In genomic region chr18:9915291-9916066, GRCh38 we compare ENCODE assay signal across 8 cellular contexts. TPM values are rescaled to one million over a fixed set of nuclear protein-coding genes. Genes with fewer than 3 reads are reported as not detected.
DNase-seq lines count a peak whose midpoint lies in the region; ATAC-seq and TF ChIP-seq lines count a peak whose summit lies in the region.

No MANE protein-coding gene starts in this region.

- H4K20me1 ChIP-seq in OCI-LY3 (ENCODE audit: insufficient read depth, low read length) (peaks cover 56% of the 10 kb centered on the region), neural progenitor cell (ENCODE audit: low read depth) (peaks cover 59% of the 10 kb centered on the region)

- no peak for TF ChIP-seq CTCF in CD4-positive, alpha-beta T cell (IDR thresholded peaks at IDR 0.05)
- TF ChIP-seq CTCF in OCI-LY3 (IDR thresholded peaks at IDR 0.05; ENCODE audit: low read depth, low read length), result no peak
- TF ChIP-seq CTCF in neural progenitor cell (IDR thresholded peaks at IDR 0.05), result no peak

- H3K9me3 ChIP-seq in CD4-positive, alpha-beta T cell (ENCODE audit: control insufficient read depth, low read length), result no peaks in the 10 kb centered on the region
- H3K9me3 ChIP-seq in OCI-LY3 (ENCODE audit: insufficient read depth, low read length) (no peaks in the 10 kb centered on the region), endocrine pancreas (ENCODE audit: control insufficient read depth, low read length) (no peaks in the 10 kb centered on the region), neural progenitor cell (ENCODE audit: low read depth) (no peaks in the 10 kb centered on the region)

- H3K27me3 ChIP-seq in CD4-positive, alpha-beta T cell (ENCODE audit: control insufficient read depth, insufficient read depth, low read length), result no peaks in the 10 kb centered on the region
- no peaks in the 10 kb centered on the region for H3K27me3 ChIP-seq in OCI-LY3 (ENCODE audit: low read depth, low read length)
- no peaks in the 10 kb centered on the region for H3K27me3 ChIP-seq in endocrine pancreas (ENCODE audit: control insufficient read depth, insufficient read depth, low read length)
- no peaks in the 10 kb centered on the region for H3K27me3 ChIP-seq in neural progenitor cell

- peak overlapping the region; percentile 95 for H3K4me3 Mint-ChIP-seq in CD4-positive, alpha-beta T cell
- H3K4me3 Mint-ChIP-seq in neural progenitor cell, result peak overlapping the region; percentile 94

- H3K27ac ChIP-seq in CD4-positive, alpha-beta T cell (ENCODE audit: low read depth, low read length), result peak overlapping the region; percentile 94
- H3K27ac ChIP-seq in OCI-LY3 (ENCODE audit: low read length), result no peak overlapping the region
- H3K27ac ChIP-seq in neural progenitor cell, result no peak overlapping the region

- CTCF ChIA-PET in CD4-positive, alpha-beta T cell (lab: Charles Lee), result interaction anchor here (1.0 to 1.9 kb wide), 2 partner anchors 11 to 1306 kb away, joined by 3 to 8 read pairs; partner anchors contain the start of gene RAB12
- CTCF ChIA-PET in HEK293T (lab: Yijun Ruan, JAX), result interaction anchor here (0.6 to 1.0 kb wide), 2 partner anchors 29 to 144 kb away, joined by 3 read pairs; partner anchors contain the start of gene TXNDC2

- intact Hi-C loops in CD4-positive, alpha-beta T cell (cut with DNase I, micrococcal nuclease), result loop anchor here (2.0 to 10.0 kb wide), 6 partner anchors 17 to 1301 kb away; partner anchors contain the start of genes NDUFV2 (in 2 of the 2) and PPP4R1 (in 1 of the 2)

- H3K27ac Mint-ChIP-seq in CD4-positive, alpha-beta T cell, result peak overlapping the region; percentile 98
- H3K27ac Mint-ChIP-seq in neural progenitor cell, result peak overlapping the region; percentile 48

- peak overlapping the region; percentile 96 for H3K4me3 ChIP-seq in OCI-LY3 (ENCODE audit: low read length)
- H3K4me3 ChIP-seq in endocrine pancreas (ENCODE audit: control insufficient read depth, insufficient read depth, low read length), result peak overlapping the region; percentile 100
- H3K4me3 ChIP-seq in neural progenitor cell, result peak overlapping the region; percentile 73

- DNase-seq in CD4-positive, alpha-beta T cell, result no peak
- no peak for DNase-seq in neural progenitor cell (ENCODE audit: low spot score)
- no peak for DNase-seq in CD1c-positive myeloid dendritic cell (ENCODE audit: extremely low spot score)
- no peak for DNase-seq in iPS-NIHi11 (ENCODE audit: low spot score)
- no peak for DNase-seq in HEK293T (ENCODE audit: extremely low spot score)

- H3K79me2 ChIP-seq in OCI-LY3 (ENCODE audit: low read length) (peaks cover 65% of the 10 kb centered on the region), neural progenitor cell (ENCODE audit: low read depth) (peaks cover 63% of the 10 kb centered on the region)

- H3F3A ChIP-seq in neural progenitor cell (ENCODE audit: low read depth), result no peaks in the 10 kb centered on the region

- POLR2A ChIA-PET in CD4-positive, alpha-beta T cell (lab: Charles Lee), result interaction anchor here (0.8 to 2.7 kb wide), 8 partner anchors 8 to 1307 kb away, joined by 3 to 23 read pairs (median 6); partner anchors contain the start of genes ANKRD12, NAPG and RAB12
- POLR2A ChIA-PET in HEK293T (lab: Yijun Ruan, JAX), result interaction anchor here (0.6 to 1.4 kb wide), 2 partner anchors 10 to 45 kb away, joined by 3 read pairs; no protein-coding TSS in a partner anchor

- H2AFZ ChIP-seq in OCI-LY3 (ENCODE audit: low read depth, low read length), result no peak overlapping the region
- no peak overlapping the region for H2AFZ ChIP-seq in neural progenitor cell (replicated peaks)

- H3K4me1 ChIP-seq in OCI-LY3 (ENCODE audit: low read length), result peaks cover 32% of the 10 kb centered on the region
- H3K4me1 ChIP-seq in endocrine pancreas (ENCODE audit: control insufficient read depth, insufficient read depth, low read length), result peaks cover 22% of the 10 kb centered on the region
- H3K4me1 ChIP-seq in neural progenitor cell, result peaks cover 21% of the 10 kb centered on the region

- no peaks in the 10 kb centered on the region for H3K36me3 ChIP-seq in OCI-LY3 (replicated peaks; ENCODE audit: low read depth, low read length)
- no peaks in the 10 kb centered on the region for H3K36me3 ChIP-seq in endocrine pancreas (ENCODE audit: control insufficient read depth, insufficient read depth, low read length)
- no peaks in the 10 kb centered on the region for H3K36me3 ChIP-seq in neural progenitor cell

- H3K4me1 Mint-ChIP-seq in CD4-positive, alpha-beta T cell (ENCODE audit: low read depth), result peaks cover 31% of the 10 kb centered on the region
- H3K4me1 Mint-ChIP-seq in neural progenitor cell, result peaks cover 21% of the 10 kb centered on the region

- H3K27me3 Mint-ChIP-seq in CD4-positive, alpha-beta T cell, result no peaks in the 10 kb centered on the region
- H3K27me3 Mint-ChIP-seq in neural progenitor cell (ENCODE audit: insufficient read depth, low read depth), result no peaks in the 10 kb centered on the region

- H3K36me3 Mint-ChIP-seq in CD4-positive, alpha-beta T cell (ENCODE audit: low read depth), result peaks cover 6% of the 10 kb centered on the region
- peaks cover 2% of the 10 kb centered on the region for H3K36me3 Mint-ChIP-seq in neural progenitor cell

- ATAC-seq in CD4-positive, alpha-beta T cell (ENCODE audit: poor library complexity), result no peak
- no peak for ATAC-seq in GM18907 (IDR thresholded peaks at IDR 0.05; ENCODE audit: unreplicated experiment)

- peak overlapping the region; percentile 75 for H3K4me2 ChIP-seq in OCI-LY3 (ENCODE audit: low read length)
- H3K4me2 ChIP-seq in neural progenitor cell, result peak overlapping the region; percentile 83

- H3K9me3 Mint-ChIP-seq in CD4-positive, alpha-beta T cell, result no peaks in the 10 kb centered on the region
- H3K9me3 Mint-ChIP-seq in neural progenitor cell, result no peaks in the 10 kb centered on the region

- H3K9ac ChIP-seq in OCI-LY3 (ENCODE audit: low read length) (peak overlapping the region; percentile 82), endocrine pancreas (ENCODE audit: control insufficient read depth, insufficient read depth, low read length) (peak overlapping the region; percentile 65), neural progenitor cell (peak overlapping the region; percentile 75)

TF ChIP-seq in HEK293T, 16 proteins besides CTCF, POLR2A, EP300 and RAD21:
- TF ChIP-seq CTBP1 (IDR thresholded peaks at IDR 0.05; ENCODE audit: borderline replicate concordance) (no peak), ZNF384 (IDR thresholded peaks at IDR 0.05) (no peak), FOXK2 (IDR thresholded peaks at IDR 0.05) (no peak), FOXM1 (IDR thresholded peaks at IDR 0.05; ENCODE audit: borderline replicate concordance) (no peak), TARDBP (IDR thresholded peaks at IDR 0.05) (no peak), ARNT (IDR thresholded peaks at IDR 0.05) (no peak), BHLHE40 (IDR thresholded peaks at IDR 0.05; ENCODE audit: borderline replicate concordance) (no peak), HDGF (IDR thresholded peaks at IDR 0.05; ENCODE audit: borderline replicate concordance) (no peak), FOXA1 (IDR thresholded peaks at IDR 0.05) (no peak), SUZ12 (IDR thresholded peaks at IDR 0.05) (no peak), SP1 (IDR thresholded peaks at IDR 0.05) (no peak), NFRKB (IDR thresholded peaks at IDR 0.05) (no peak), ELF4 (IDR thresholded peaks at IDR 0.05) (no peak), LEF1 (IDR thresholded peaks at IDR 0.05; ENCODE audit: borderline replicate concordance) (no peak), PKNOX1 (IDR thresholded peaks at IDR 0.05) (no peak), L3MBTL2 (conservative IDR thresholded peaks at IDR 0.05) (no peak)
TF ChIP-seq in HEK293T: peak in this region for 0.

RNA-seq across cellular contexts. Expression of gene VAPA, which starts 1.7 kb away (rescaled TPM):
- total RNA-seq in CD4-positive, alpha-beta T cell, result 100 to 1,000 TPM; 162 to 177 TPM
- total RNA-seq in neural progenitor cell (ENCODE audit: low replicate concordance), result 165 and 285 TPM in 2 replicates

RNA-seq across cellular contexts. Expression of gene TXNDC2, which starts 29.7 kb away (rescaled TPM):
- not detected for total RNA-seq in CD4-positive, alpha-beta T cell
- total RNA-seq in neural progenitor cell (ENCODE audit: low replicate concordance), result not detected in 2 replicates
